2 cellular contexts compared by ENCODE assay signal in the genomic region with DNA sequence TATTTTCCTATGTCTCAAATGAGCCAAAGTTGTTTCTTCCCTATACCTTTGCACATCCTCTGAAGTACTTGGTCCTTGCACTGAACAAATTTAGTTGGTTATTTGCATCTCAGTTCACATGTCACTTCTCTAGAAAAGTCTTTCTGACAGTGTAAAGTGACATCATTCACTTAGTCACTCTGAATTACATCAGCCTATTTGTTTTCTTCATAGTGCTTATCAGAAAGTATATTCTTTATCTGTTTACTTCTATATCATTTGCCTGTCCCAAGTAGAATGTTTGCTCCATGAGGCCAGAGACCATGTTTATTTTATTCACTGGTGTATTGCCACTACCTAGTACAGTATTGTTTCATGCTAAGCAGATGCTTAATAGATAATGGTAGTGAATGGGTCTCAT.
TF ChIP-seq lines count a peak whose summit lies in the region.

No MANE protein-coding gene starts in this region.

TF ChIP-seq in HEK293, 187 proteins besides CTCF, POLR2A, EP300 and RAD21 (continued from another document):
- TF ChIP-seq, protein P1, sequence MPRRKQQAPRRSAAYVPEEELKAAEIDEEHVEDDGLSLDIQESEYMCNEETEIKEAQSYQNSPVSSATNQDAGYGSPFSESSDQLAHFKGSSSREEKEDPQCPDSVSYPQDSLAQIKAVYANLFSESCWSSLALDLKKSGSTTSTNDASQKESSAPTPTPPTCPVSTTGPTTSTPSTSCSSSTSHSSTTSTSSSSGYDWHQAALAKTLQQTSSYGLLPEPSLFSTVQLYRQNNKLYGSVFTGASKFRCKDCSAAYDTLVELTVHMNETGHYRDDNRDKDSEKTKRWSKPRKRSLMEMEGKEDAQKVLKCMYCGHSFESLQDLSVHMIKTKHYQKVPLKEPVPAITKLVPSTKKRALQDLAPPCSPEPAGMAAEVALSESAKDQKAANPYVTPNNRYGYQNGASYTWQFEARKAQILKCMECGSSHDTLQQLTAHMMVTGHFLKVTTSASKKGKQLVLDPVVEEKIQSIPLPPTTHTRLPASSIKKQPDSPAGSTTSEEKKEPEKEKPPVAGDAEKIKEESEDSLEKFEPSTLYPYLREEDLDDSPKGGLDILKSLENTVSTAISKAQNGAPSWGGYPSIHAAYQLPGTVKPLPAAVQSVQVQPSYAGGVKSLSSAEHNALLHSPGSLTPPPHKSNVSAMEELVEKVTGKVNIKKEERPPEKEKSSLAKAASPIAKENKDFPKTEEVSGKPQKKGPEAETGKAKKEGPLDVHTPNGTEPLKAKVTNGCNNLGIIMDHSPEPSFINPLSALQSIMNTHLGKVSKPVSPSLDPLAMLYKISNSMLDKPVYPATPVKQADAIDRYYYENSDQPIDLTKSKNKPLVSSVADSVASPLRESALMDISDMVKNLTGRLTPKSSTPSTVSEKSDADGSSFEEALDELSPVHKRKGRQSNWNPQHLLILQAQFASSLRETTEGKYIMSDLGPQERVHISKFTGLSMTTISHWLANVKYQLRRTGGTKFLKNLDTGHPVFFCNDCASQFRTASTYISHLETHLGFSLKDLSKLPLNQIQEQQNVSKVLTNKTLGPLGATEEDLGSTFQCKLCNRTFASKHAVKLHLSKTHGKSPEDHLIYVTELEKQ (tag by site-specific recombination; IDR thresholded peaks at IDR 0.05; ENCODE audit: borderline replicate concordance) = peak; percentile 13; the same call in 1 of the 2 replicates
- no peak for TF ChIP-seq ZNF510 (tag by site-specific recombination; IDR thresholded peaks at IDR 0.05; ENCODE audit: insufficient replicate concordance)

TF ChIP-seq in K562, 482 proteins besides CTCF, POLR2A, EP300 and RAD21 (continued from another document):
- TF ChIP-seq, protein P2, sequence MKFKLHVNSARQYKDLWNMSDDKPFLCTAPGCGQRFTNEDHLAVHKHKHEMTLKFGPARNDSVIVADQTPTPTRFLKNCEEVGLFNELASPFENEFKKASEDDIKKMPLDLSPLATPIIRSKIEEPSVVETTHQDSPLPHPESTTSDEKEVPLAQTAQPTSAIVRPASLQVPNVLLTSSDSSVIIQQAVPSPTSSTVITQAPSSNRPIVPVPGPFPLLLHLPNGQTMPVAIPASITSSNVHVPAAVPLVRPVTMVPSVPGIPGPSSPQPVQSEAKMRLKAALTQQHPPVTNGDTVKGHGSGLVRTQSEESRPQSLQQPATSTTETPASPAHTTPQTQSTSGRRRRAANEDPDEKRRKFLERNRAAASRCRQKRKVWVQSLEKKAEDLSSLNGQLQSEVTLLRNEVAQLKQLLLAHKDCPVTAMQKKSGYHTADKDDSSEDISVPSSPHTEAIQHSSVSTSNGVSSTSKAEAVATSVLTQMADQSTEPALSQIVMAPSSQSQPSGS (CRISPR knock-in tag; IDR thresholded peaks at IDR 0.05) = no peak
- peak; percentile 67; the same call in 1 of the 2 replicates for TF ChIP-seq JUND (IDR thresholded peaks at IDR 0.05; ENCODE audit: borderline replicate concordance, low read depth, low read length)
- TF ChIP-seq JUND (tag; IDR thresholded peaks at IDR 0.05; ENCODE audit: borderline replicate concordance, low read depth, low read length) = peak; percentile 73; the same call in 2 of the 3 replicates
- no peak for TF ChIP-seq MTA2 (IDR thresholded peaks at IDR 0.05; ENCODE audit: low read depth)
- no peak for TF ChIP-seq ZNF431 (CRISPR knock-in tag; IDR thresholded peaks at IDR 0.05)
- TF ChIP-seq, protein P3, sequence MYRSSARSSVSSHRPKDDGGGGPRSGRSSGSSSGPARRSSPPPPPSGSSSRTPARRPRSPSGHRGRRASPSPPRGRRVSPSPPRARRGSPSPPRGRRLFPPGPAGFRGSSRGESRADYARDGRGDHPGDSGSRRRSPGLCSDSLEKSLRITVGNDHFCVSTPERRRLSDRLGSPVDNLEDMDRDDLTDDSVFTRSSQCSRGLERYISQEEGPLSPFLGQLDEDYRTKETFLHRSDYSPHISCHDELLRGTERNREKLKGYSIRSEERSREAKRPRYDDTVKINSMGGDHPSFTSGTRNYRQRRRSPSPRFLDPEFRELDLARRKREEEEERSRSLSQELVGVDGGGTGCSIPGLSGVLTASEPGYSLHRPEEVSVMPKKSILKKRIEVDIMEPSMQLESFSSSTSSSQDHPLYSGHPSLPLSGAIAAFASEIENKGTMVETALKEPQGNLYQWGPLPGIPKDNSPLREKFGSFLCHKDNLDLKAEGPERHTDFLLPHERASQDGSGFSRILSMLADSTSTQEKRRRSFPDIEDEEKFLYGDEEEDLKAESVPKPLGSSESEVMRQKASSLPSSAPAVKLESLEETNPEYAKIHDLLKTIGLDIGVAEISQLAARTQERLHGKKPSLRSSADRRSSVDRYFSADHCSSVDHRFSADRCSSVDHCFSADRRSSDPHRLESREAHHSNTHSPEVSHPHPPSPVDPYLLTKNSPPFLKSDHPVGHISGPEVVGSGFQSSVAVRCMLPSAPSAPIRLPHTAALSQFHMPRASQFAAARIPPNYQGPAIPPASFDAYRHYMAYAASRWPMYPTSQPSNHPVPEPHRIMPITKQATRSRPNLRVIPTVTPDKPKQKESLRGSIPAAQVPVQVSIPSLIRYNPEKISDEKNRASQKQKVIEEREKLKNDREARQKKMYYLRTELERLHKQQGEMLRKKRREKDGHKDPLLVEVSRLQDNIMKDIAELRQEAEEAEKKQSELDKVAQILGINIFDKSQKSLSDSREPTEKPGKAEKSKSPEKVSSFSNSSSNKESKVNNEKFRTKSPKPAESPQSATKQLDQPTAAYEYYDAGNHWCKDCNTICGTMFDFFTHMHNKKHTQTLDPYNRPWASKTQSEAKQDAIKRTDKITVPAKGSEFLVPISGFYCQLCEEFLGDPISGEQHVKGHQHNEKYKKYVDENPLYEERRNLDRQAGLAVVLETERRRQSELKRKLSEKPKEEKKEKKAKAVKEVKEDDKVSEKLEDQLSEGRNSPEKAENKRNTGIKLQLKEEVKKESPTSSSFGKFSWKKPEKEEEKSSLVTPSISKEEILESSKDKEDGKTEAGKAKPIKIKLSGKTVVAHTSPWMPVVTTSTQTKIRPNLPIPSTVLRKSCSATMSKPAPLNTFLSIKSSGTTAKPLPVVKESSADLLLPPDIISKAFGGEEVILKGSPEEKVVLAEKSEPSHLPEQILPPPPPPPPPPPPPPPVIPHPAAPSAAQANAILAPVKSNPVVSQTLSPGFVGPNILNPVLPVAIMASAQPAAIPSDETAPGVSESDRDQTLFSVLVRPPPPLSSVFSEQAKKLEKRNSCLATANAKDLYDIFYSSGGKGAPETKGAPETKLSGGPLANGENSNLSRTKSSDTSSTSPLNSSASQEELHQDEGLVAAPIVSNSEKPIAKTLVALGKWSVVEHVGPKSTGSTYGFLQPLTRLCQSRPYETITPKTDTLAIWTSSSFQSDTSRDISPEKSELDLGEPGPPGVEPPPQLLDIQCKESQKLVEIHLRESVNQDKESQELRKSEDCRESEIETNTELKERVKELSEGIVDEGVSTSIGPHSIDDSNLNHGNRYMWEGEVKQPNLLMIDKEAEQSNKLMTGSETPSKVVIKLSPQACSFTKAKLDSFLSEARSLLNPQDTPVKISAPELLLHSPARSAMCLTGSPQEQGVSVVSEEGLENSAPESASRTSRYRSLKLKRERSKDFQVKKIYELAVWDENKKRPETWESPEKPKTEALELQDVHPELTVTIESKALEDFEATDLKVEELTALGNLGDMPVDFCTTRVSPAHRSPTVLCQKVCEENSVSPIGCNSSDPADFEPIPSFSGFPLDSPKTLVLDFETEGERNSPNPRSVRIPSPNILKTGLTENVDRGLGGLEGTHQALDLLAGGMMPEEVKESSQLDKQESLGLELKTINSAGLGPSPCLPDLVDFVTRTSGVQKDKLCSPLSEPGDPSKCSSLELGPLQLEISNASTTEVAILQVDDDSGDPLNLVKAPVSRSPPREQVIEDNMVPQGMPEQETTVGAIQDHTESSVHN (IDR thresholded peaks at IDR 0.05; ENCODE audit: borderline replicate concordance in 1 of 2, low read depth in 1 of 2) = no peak
- TF ChIP-seq GATA2 (CRISPR knock-in tag; IDR thresholded peaks at IDR 0.05) = no peak
- TF ChIP-seq FOSL1 (tag; conservative IDR thresholded peaks at IDR 0.05) = peak; percentile 47
- TF ChIP-seq ZNF3 (CRISPR knock-in tag; IDR thresholded peaks at IDR 0.05) = no peak
- TF ChIP-seq CEBPG (CRISPR knock-in tag; IDR thresholded peaks at IDR 0.05) = no peak
- TF ChIP-seq CEBPG (tag; conservative IDR thresholded peaks at IDR 0.05 in 1 of 2, IDR thresholded peaks at IDR 0.05 in 1 of 2) = peak in 1 of 2 experiments; percentile 81; a peak in 2 of 4 replicates
- TF ChIP-seq JUN (IDR thresholded peaks at IDR 0.05; ENCODE audit: borderline replicate concordance, low read depth, low read length) = peak; percentile 75
- TF ChIP-seq JUN (CRISPR knock-in tag; IDR thresholded peaks at IDR 0.05; ENCODE audit: borderline replicate concordance) = no peak
- TF ChIP-seq ZNF165 (CRISPR knock-in tag; IDR thresholded peaks at IDR 0.05; ENCODE audit: borderline replicate concordance) = no peak
- peak; percentile 81 for TF ChIP-seq ATF7 (IDR thresholded peaks at IDR 0.05)
- TF ChIP-seq FOXJ2 (tag; IDR thresholded peaks at IDR 0.05) = 0 out of 2 replicates have a peak, but pooled peaks have one; percentile 58
- TF ChIP-seq SPI1 (IDR thresholded peaks at IDR 0.05; ENCODE audit: borderline replicate concordance, low read depth, low read length) = no peak
- no peak for TF ChIP-seq ZFPM2 (CRISPR knock-in tag; IDR thresholded peaks at IDR 0.05)
- TF ChIP-seq, protein P4, sequence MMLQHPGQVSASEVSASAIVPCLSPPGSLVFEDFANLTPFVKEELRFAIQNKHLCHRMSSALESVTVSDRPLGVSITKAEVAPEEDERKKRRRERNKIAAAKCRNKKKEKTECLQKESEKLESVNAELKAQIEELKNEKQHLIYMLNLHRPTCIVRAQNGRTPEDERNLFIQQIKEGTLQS (IDR thresholded peaks at IDR 0.05) = peak; percentile 89
- TF ChIP-seq, protein P4 (CRISPR knock-in tag; conservative IDR thresholded peaks at IDR 0.05) = no peak
- peak; percentile 25; the same call in 1 of the 2 replicates for TF ChIP-seq SOX6 (IDR thresholded peaks at IDR 0.05)
- no peak for TF ChIP-seq C11orf30 (IDR thresholded peaks at IDR 0.05; ENCODE audit: low read depth)
- TF ChIP-seq, protein P5, sequence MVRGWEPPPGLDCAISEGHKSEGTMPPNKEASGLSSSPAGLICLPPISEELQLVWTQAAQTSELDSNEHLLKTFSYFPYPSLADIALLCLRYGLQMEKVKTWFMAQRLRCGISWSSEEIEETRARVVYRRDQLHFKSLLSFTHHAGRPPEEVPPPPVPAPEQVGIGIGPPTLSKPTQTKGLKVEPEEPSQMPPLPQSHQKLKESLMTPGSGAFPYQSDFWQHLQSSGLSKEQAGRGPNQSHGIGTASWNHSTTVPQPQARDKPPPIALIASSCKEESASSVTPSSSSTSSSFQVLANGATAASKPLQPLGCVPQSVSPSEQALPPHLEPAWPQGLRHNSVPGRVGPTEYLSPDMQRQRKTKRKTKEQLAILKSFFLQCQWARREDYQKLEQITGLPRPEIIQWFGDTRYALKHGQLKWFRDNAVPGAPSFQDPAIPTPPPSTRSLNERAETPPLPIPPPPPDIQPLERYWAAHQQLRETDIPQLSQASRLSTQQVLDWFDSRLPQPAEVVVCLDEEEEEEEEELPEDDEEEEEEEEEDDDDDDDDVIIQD (CRISPR knock-in tag; IDR thresholded peaks at IDR 0.05) = no peak
- TF ChIP-seq, protein P6, sequence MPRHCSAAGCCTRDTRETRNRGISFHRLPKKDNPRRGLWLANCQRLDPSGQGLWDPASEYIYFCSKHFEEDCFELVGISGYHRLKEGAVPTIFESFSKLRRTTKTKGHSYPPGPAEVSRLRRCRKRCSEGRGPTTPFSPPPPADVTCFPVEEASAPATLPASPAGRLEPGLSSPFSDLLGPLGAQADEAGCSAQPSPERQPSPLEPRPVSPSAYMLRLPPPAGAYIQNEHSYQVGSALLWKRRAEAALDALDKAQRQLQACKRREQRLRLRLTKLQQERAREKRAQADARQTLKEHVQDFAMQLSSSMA (CRISPR knock-in tag; IDR thresholded peaks at IDR 0.05) = no peak
